In the genomic region with DNA sequence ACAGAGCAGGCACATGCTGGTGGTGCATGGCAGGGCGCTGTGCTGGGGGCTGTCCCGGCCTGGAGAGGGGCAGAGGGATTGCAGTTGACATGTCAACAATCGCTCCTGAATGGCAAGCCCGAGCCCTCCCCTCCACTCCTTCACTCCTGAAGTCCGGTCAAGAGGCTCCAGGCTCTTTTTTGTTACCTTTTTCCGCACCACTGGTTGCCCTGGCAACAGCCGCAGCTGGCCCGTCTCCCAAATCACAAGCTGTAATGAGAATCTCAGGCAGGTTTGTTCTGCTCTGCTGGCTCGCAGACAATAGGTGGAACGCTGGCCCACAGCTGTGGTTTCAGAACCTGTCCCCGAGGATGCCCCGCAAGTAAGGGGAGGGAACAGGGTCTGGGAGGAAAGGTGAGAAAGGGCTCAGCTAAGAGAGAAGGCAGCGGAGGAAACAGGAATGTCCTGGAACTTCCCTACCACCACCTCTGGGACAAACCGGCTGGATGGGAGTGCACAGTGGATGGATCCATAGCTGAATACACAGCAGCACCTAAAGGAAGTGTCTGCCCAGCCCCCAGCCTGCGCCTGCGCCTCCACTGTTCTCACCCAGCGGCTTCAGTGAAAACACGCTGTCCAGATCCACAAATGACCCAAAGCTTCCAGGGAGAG, we compare ENCODE assay signal across 9 cellular contexts. TPM values are rescaled to one million over a fixed set of nuclear protein-coding genes. Genes with fewer than 3 reads are reported as not detected.
DNase-seq lines count a peak whose midpoint lies in the region; FAIRE-seq and TF ChIP-seq lines count a peak whose summit lies in the region.
"Had no signal": no experiment of that assay in that cellular context is flagged by ENCODE, and none has a peak within 500 bp of the region (broad histone marks: within the 10 kb centered on the region; RNA-seq: fewer than 3 reads in every experiment).

No MANE protein-coding gene starts in this region.

- H3K9me3 Mint-ChIP-seq in brain: peaks cover 8 to 22% (median 14%) of the 10 kb centered on the region in 5 experiments
- H3K9me3 Mint-ChIP-seq in osteocyte (ENCODE audit: unreplicated experiment): peaks cover 7% of the 10 kb centered on the region
- no peaks in the 10 kb centered on the region for H3K9me3 Mint-ChIP-seq in activated T-cell treated with anti-CD3 and anti-CD28 coated beads, Interleukin-2, amount 50 U/mL, for 24 hours

- H3K4me1 Mint-ChIP-seq in brain (peaks cover 46% of the 10 kb centered on the region), osteocyte (ENCODE audit: unreplicated experiment) (peaks cover 25% of the 10 kb centered on the region)
- H3K4me1 Mint-ChIP-seq in activated T-cell treated with anti-CD3 and anti-CD28 coated beads, Interleukin-2, amount 50 U/mL, for 24 hours (ENCODE audit: low read depth): no peaks in the 10 kb centered on the region

- peak; percentile 52 for DNase-seq in activated effector memory CD4-positive, alpha-beta T cell treated with anti-CD3 and anti-CD28 coated beads, Interleukin-2, amount 50 U/mL, for 16 hours
- DNase-seq in activated effector memory CD4-positive, alpha-beta T cell treated with Interleukin-2 at 50 U/mL for 16 hours: no peak
- DNase-seq in NCI-H1105 (lab: John Stamatoyannopoulos, UW): peak; percentile 81
- peak; percentile 4 for DNase-seq in midbrain (lab: John Stamatoyannopoulos, UW)
- DNase-seq in osteocyte (ENCODE audit: extremely low spot score, unreplicated experiment): no peak
- no peak for DNase-seq in urothelium cell line (ENCODE audit: low spot score)
- no peak for DNase-seq in activated T-cell treated with anti-CD3 and anti-CD28 coated beads, Interleukin-2, amount 50 U/mL, for 24 hours

- H3K4me3 Mint-ChIP-seq in brain: peak overlapping the region in 4 of 5 experiments; percentile 5 to 61 (median 46)
- H3K4me3 Mint-ChIP-seq in osteocyte (ENCODE audit: unreplicated experiment): no peak overlapping the region
- H3K4me3 Mint-ChIP-seq in activated T-cell treated with anti-CD3 and anti-CD28 coated beads, Interleukin-2, amount 50 U/mL, for 24 hours: no peak overlapping the region

- H3K27ac Mint-ChIP-seq in brain (peak overlapping the region in 4 of 5 experiments; percentile 26 to 94 (median 62)), osteocyte (ENCODE audit: unreplicated experiment) (no peak overlapping the region)
- H3K27ac Mint-ChIP-seq in activated T-cell treated with anti-CD3 and anti-CD28 coated beads, Interleukin-2, amount 50 U/mL, for 24 hours: no peak overlapping the region

- no peak for FAIRE-seq in urothelium cell line (lab: Jason Lieb, UNC)

- TF ChIP-seq CTCF in brain (conservative IDR thresholded peaks at IDR 0.05): no peak
- TF ChIP-seq CTCF in osteocyte (IDR thresholded peaks at IDR 0.05): no peak

- peaks cover under 1% of the 10 kb centered on the region for H3K27me3 Mint-ChIP-seq in brain
- H3K27me3 Mint-ChIP-seq in osteocyte (ENCODE audit: unreplicated experiment): no peaks in the 10 kb centered on the region
- H3K27me3 Mint-ChIP-seq in activated T-cell treated with anti-CD3 and anti-CD28 coated beads, Interleukin-2, amount 50 U/mL, for 24 hours: peaks cover 4% of the 10 kb centered on the region

- H3K36me3 Mint-ChIP-seq in brain (peaks cover 8% of the 10 kb centered on the region), osteocyte (ENCODE audit: unreplicated experiment) (no peaks in the 10 kb centered on the region)
- no peaks in the 10 kb centered on the region for H3K36me3 Mint-ChIP-seq in activated T-cell treated with anti-CD3 and anti-CD28 coated beads, Interleukin-2, amount 50 U/mL, for 24 hours (ENCODE audit: low read depth)

RNA-seq across cellular contexts. Expression of a gene that starts 58.9 kb away (rescaled TPM):
- 11.9 TPM for polyA plus RNA-seq in brain (ENCODE audit: insufficient read depth, low read depth, low replicate concordance)
- not detected in 2 replicates for total RNA-seq in osteocyte
- total RNA-seq: urinary bladder had no signal
- polyA plus RNA-seq: urinary bladder had no signal

Comparison
In these comparisons a context has a peak if more than half of its experiments do, and no peak if none do; other contexts are left out.
1. DNase-seq: peak in activated effector memory CD4-positive, alpha-beta T cell treated with anti-CD3 and anti-CD28 coated beads, Interleukin-2, amount 50 U/mL, for 16 hours (single experiment), NCI-H1105 (single experiment) and midbrain (single experiment); none in activated effector memory CD4-positive, alpha-beta T cell treated with Interleukin-2 at 50 U/mL for 16 hours (single experiment), osteocyte (single experiment), urothelium cell line (single experiment) and activated T-cell treated with anti-CD3 and anti-CD28 coated beads, Interleukin-2, amount 50 U/mL, for 24 hours (single experiment).
2. H3K27ac Mint-ChIP-seq: peak in brain (4 of 5); none in osteocyte (single experiment) and activated T-cell treated with anti-CD3 and anti-CD28 coated beads, Interleukin-2, amount 50 U/mL, for 24 hours (single experiment).
3. H3K4me3 Mint-ChIP-seq: peak in brain (4 of 5); none in osteocyte (single experiment) and activated T-cell treated with anti-CD3 and anti-CD28 coated beads, Interleukin-2, amount 50 U/mL, for 24 hours (single experiment).